In genomic region chr16:59180083-59180476, GRCh38 we compare ENCODE assay signal across 1 cellular context.
A peak's percentile ranks its signal among the peaks of the same experiment; 100 is the strongest.
TF ChIP-seq lines count a peak whose summit lies in the region.

No MANE protein-coding gene starts in this region.

TF ChIP-seq in HepG2, 621 proteins besides CTCF, POLR2A, EP300 and RAD21 (continued from another document and continues in another):
- TF ChIP-seq BCL3 (CRISPR knock-in tag; IDR thresholded peaks at IDR 0.05): no peak
- no peak for TF ChIP-seq NFRKB (IDR thresholded peaks at IDR 0.05)
- peak; percentile 38; the same call in 1 of the 2 replicates for TF ChIP-seq ZGPAT (CRISPR knock-in tag; IDR thresholded peaks at IDR 0.05)
- TF ChIP-seq ZBTB38 (CRISPR knock-in tag; IDR thresholded peaks at IDR 0.05): no peak
- TF ChIP-seq PITX1 (CRISPR knock-in tag; IDR thresholded peaks at IDR 0.05): no peak
- TF ChIP-seq ZNF143 (CRISPR knock-in tag; IDR thresholded peaks at IDR 0.05): no peak
- TF ChIP-seq THAP11 (CRISPR knock-in tag; IDR thresholded peaks at IDR 0.05): no peak
- no peak for TF ChIP-seq EED (CRISPR knock-in tag; IDR thresholded peaks at IDR 0.05)
- no peak for TF ChIP-seq KLF13 (CRISPR knock-in tag; IDR thresholded peaks at IDR 0.05)
- TF ChIP-seq RFXANK (CRISPR knock-in tag; IDR thresholded peaks at IDR 0.05): no peak
- TF ChIP-seq GPN1 (CRISPR knock-in tag; IDR thresholded peaks at IDR 0.05; ENCODE audit: borderline replicate concordance): no peak
- no peak for TF ChIP-seq ZNF724P (CRISPR knock-in tag; IDR thresholded peaks at IDR 0.05; ENCODE audit: borderline replicate concordance)
- no peak for TF ChIP-seq SALL2 (CRISPR knock-in tag; IDR thresholded peaks at IDR 0.05)
- TF ChIP-seq THYN1 (CRISPR knock-in tag; IDR thresholded peaks at IDR 0.05; ENCODE audit: borderline replicate concordance, low read depth): no peak
- no peak for TF ChIP-seq PHF21A (CRISPR knock-in tag; IDR thresholded peaks at IDR 0.05)
- TF ChIP-seq ZNF235 (CRISPR knock-in tag; IDR thresholded peaks at IDR 0.05; ENCODE audit: borderline replicate concordance): no peak
- no peak for TF ChIP-seq ZNF18 (CRISPR knock-in tag; IDR thresholded peaks at IDR 0.05; ENCODE audit: insufficient replicate concordance)
- TF ChIP-seq PLRG1 (conservative IDR thresholded peaks at IDR 0.05): no peak
- no peak for TF ChIP-seq SKIL (CRISPR knock-in tag; IDR thresholded peaks at IDR 0.05; ENCODE audit: borderline replicate concordance)
- TF ChIP-seq FOXK1 (CRISPR knock-in tag; IDR thresholded peaks at IDR 0.05; ENCODE audit: borderline replicate concordance, low read depth): peak; percentile 33; the same call in 1 of the 2 replicates
- TF ChIP-seq ZNF761 (CRISPR knock-in tag; conservative IDR thresholded peaks at IDR 0.05): no peak
- peak; percentile 51 for TF ChIP-seq TBL1XR1 (IDR thresholded peaks at IDR 0.05; ENCODE audit: borderline replicate concordance, low read length, partially characterized antibody)
- TF ChIP-seq USF2 (IDR thresholded peaks at IDR 0.05; ENCODE audit: low read depth, low read length): no peak
- TF ChIP-seq USF2 (CRISPR knock-in tag; IDR thresholded peaks at IDR 0.05; ENCODE audit: borderline replicate concordance): no peak
- TF ChIP-seq HHEX (CRISPR knock-in tag; IDR thresholded peaks at IDR 0.05): peak; percentile 97
- no peak for TF ChIP-seq ZNF766 (CRISPR knock-in tag; IDR thresholded peaks at IDR 0.05; ENCODE audit: borderline replicate concordance)
- TF ChIP-seq NCOR1 (IDR thresholded peaks at IDR 0.05; ENCODE audit: borderline replicate concordance, low read length): no peak
- no peak for TF ChIP-seq ZFP82 (CRISPR knock-in tag; IDR thresholded peaks at IDR 0.05; ENCODE audit: borderline replicate concordance)
- no peak for TF ChIP-seq NAIF1 (CRISPR knock-in tag; IDR thresholded peaks at IDR 0.05; ENCODE audit: borderline replicate concordance)
- no peak for TF ChIP-seq ZNF740 (CRISPR knock-in tag; IDR thresholded peaks at IDR 0.05)
- peak; percentile 79 for TF ChIP-seq GATAD2A (CRISPR knock-in tag; IDR thresholded peaks at IDR 0.05)
- no peak for TF ChIP-seq HNF1A (IDR thresholded peaks at IDR 0.05; ENCODE audit: low read depth)
- TF ChIP-seq HNF1A (CRISPR knock-in tag; IDR thresholded peaks at IDR 0.05; ENCODE audit: borderline replicate concordance): peak; percentile 25; the same call in 1 of the 2 replicates
- no peak for TF ChIP-seq CHCHD3 (CRISPR knock-in tag; IDR thresholded peaks at IDR 0.05)
- TF ChIP-seq ZKSCAN1 (IDR thresholded peaks at IDR 0.05; ENCODE audit: low read length): no peak
- peak; percentile 22 for TF ChIP-seq ZFP36 (IDR thresholded peaks at IDR 0.05; ENCODE audit: borderline replicate concordance, low read depth, low read length, partially characterized antibody)
- peak; percentile 64 for TF ChIP-seq FOXP4 (CRISPR knock-in tag; IDR thresholded peaks at IDR 0.05)
- 0 out of 2 replicates have a peak, but pooled peaks have one; percentile 26 for TF ChIP-seq ZNF670 (CRISPR knock-in tag; IDR thresholded peaks at IDR 0.05; ENCODE audit: borderline replicate concordance)
- no peak for TF ChIP-seq GMEB1 (CRISPR knock-in tag; IDR thresholded peaks at IDR 0.05; ENCODE audit: borderline replicate concordance)
- no peak for TF ChIP-seq ZNF136 (CRISPR knock-in tag; IDR thresholded peaks at IDR 0.05; ENCODE audit: low read depth)
- TF ChIP-seq ZNF430 (CRISPR knock-in tag; IDR thresholded peaks at IDR 0.05): no peak
- TF ChIP-seq ARNT (IDR thresholded peaks at IDR 0.05): no peak
- peak; percentile 38; the same call in 1 of the 2 replicates for TF ChIP-seq ATF1 (CRISPR knock-in tag; IDR thresholded peaks at IDR 0.05)
- TF ChIP-seq E2F2 (CRISPR knock-in tag; IDR thresholded peaks at IDR 0.05; ENCODE audit: borderline replicate concordance): no peak
- no peak for TF ChIP-seq HOMEZ (CRISPR knock-in tag; IDR thresholded peaks at IDR 0.05; ENCODE audit: low read depth)
